Comparison of ENCODE assay signal across 1 cellular context in the genomic region with DNA sequence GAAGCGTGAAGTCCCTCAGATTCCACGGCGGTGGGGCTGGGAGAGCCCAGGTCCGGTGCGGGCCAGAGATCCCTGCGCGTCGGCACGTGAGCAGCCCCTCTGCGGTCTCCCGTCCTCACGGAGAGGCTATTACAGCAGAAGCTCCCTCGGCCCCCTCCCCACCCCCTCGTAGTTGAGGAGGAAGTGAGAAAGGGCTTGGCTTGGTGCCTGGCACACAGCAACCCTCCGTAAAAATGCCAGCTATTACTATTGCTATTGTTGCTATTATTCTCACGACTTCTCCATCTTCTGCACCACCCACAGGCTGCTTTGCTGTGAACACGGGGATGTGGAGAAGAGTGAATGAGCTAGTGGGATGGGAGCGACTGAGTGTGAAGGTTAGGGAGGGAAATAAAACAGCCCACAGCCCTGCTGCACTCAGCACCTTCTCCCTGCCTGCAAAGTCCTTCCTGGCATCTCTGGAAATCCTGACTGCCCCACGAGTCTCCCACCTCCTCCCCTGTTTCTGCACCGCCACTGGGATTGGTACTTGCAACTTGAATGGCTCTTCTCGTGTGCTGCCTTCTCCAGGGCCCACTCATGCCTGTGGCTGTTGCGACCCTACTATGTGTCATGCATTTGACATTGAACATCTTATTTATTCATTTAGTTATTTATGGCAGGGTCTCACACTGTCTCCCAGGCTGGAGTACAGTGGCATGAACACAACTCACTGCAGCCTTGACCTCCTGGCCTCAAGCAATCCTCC.
TF ChIP-seq lines count a peak whose summit lies in the region.

No MANE protein-coding gene starts in this region.

TF ChIP-seq in H1, 55 proteins besides CTCF, POLR2A, EP300 and RAD21 (continued from another document):
- TF ChIP-seq RNF2 (IDR thresholded peaks at IDR 0.05; ENCODE audit: borderline replicate concordance, low read depth, low read length, missing control alignments, poor library complexity, severe bottlenecking) (no peak), GTF2F1 (IDR thresholded peaks at IDR 0.05; ENCODE audit: borderline replicate concordance, low read depth, low read length) (no peak), HDAC6 (IDR thresholded peaks at IDR 0.05; ENCODE audit: low read depth, low read length) (no peak)
- TF ChIP-seq, protein P1, sequence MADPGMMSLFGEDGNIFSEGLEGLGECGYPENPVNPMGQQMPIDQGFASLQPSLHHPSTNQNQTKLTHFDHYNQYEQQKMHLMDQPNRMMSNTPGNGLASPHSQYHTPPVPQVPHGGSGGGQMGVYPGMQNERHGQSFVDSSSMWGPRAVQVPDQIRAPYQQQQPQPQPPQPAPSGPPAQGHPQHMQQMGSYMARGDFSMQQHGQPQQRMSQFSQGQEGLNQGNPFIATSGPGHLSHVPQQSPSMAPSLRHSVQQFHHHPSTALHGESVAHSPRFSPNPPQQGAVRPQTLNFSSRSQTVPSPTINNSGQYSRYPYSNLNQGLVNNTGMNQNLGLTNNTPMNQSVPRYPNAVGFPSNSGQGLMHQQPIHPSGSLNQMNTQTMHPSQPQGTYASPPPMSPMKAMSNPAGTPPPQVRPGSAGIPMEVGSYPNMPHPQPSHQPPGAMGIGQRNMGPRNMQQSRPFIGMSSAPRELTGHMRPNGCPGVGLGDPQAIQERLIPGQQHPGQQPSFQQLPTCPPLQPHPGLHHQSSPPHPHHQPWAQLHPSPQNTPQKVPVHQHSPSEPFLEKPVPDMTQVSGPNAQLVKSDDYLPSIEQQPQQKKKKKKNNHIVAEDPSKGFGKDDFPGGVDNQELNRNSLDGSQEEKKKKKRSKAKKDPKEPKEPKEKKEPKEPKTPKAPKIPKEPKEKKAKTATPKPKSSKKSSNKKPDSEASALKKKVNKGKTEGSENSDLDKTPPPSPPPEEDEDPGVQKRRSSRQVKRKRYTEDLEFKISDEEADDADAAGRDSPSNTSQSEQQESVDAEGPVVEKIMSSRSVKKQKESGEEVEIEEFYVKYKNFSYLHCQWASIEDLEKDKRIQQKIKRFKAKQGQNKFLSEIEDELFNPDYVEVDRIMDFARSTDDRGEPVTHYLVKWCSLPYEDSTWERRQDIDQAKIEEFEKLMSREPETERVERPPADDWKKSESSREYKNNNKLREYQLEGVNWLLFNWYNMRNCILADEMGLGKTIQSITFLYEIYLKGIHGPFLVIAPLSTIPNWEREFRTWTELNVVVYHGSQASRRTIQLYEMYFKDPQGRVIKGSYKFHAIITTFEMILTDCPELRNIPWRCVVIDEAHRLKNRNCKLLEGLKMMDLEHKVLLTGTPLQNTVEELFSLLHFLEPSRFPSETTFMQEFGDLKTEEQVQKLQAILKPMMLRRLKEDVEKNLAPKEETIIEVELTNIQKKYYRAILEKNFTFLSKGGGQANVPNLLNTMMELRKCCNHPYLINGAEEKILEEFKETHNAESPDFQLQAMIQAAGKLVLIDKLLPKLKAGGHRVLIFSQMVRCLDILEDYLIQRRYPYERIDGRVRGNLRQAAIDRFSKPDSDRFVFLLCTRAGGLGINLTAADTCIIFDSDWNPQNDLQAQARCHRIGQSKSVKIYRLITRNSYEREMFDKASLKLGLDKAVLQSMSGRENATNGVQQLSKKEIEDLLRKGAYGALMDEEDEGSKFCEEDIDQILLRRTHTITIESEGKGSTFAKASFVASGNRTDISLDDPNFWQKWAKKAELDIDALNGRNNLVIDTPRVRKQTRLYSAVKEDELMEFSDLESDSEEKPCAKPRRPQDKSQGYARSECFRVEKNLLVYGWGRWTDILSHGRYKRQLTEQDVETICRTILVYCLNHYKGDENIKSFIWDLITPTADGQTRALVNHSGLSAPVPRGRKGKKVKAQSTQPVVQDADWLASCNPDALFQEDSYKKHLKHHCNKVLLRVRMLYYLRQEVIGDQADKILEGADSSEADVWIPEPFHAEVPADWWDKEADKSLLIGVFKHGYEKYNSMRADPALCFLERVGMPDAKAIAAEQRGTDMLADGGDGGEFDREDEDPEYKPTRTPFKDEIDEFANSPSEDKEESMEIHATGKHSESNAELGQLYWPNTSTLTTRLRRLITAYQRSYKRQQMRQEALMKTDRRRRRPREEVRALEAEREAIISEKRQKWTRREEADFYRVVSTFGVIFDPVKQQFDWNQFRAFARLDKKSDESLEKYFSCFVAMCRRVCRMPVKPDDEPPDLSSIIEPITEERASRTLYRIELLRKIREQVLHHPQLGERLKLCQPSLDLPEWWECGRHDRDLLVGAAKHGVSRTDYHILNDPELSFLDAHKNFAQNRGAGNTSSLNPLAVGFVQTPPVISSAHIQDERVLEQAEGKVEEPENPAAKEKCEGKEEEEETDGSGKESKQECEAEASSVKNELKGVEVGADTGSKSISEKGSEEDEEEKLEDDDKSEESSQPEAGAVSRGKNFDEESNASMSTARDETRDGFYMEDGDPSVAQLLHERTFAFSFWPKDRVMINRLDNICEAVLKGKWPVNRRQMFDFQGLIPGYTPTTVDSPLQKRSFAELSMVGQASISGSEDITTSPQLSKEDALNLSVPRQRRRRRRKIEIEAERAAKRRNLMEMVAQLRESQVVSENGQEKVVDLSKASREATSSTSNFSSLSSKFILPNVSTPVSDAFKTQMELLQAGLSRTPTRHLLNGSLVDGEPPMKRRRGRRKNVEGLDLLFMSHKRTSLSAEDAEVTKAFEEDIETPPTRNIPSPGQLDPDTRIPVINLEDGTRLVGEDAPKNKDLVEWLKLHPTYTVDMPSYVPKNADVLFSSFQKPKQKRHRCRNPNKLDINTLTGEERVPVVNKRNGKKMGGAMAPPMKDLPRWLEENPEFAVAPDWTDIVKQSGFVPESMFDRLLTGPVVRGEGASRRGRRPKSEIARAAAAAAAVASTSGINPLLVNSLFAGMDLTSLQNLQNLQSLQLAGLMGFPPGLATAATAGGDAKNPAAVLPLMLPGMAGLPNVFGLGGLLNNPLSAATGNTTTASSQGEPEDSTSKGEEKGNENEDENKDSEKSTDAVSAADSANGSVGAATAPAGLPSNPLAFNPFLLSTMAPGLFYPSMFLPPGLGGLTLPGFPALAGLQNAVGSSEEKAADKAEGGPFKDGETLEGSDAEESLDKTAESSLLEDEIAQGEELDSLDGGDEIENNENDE (IDR thresholded peaks at IDR 0.05; ENCODE audit: insufficient replicate concordance, low read length) = no peak
TF ChIP-seq in H1: peak in this region for 0.
